In genomic region chr16:67659675-67660563, GRCh38 we compare ENCODE assay signal across 8 cellular contexts. TPM values are rescaled to one million over a fixed set of nuclear protein-coding genes. Genes with fewer than 3 reads are reported as not detected.
DNase-seq lines count a peak whose midpoint lies in the region; ATAC-seq, FAIRE-seq and TF ChIP-seq lines count a peak whose summit lies in the region.

TSS of gene ACD (minus strand) at chr16:67660260. CDS start at chr16:67660220, 40 bp downstream.

- intact Hi-C loops in left ventricle myocardium inferior (cut with micrococcal nuclease): no loop called here

- FAIRE-seq in urothelium cell line (lab: Jason Lieb, UNC): peak; percentile 77

- peak; percentile 100 for DNase-seq in GM13976 (ENCODE audit: low spot score)
- DNase-seq in NCI-H128 (lab: John Stamatoyannopoulos, UW; ENCODE audit: unreplicated experiment): peak; percentile 51
- DNase-seq in T-helper 2 cell: peak; percentile 87 to 92 (median 90)
- DNase-seq in left ventricle myocardium inferior: peak; percentile 89
- DNase-seq in pulmonary artery endothelial cell (ENCODE audit: low read depth, low spot score): no peak
- DNase-seq in urothelium cell line (ENCODE audit: low spot score): peak; percentile 98

- TF ChIP-seq CTCF in GM13976 (IDR thresholded peaks at IDR 0.05; ENCODE audit: borderline replicate concordance, control extremely low read depth, extremely low read depth, insufficient read depth, missing control alignments) (no peak), left ventricle myocardium inferior (IDR thresholded peaks at IDR 0.05; ENCODE audit: borderline replicate concordance) (no peak)

- peaks cover 19% of the 10 kb centered on the region for H3K36me3 ChIP-seq in left ventricle myocardium inferior

- peaks cover 30% of the 10 kb centered on the region for H3K4me1 ChIP-seq in left ventricle myocardium inferior

- H3K27ac ChIP-seq in angular gyrus (ENCODE audit: low read depth, low read length) (peak within 1 kb of the TSS; percentile 98), left ventricle myocardium inferior (replicated peaks) (peak within 1 kb of the TSS; percentile 97)

- H3K27me3 ChIP-seq in left ventricle myocardium inferior (ENCODE audit: low read depth): peaks cover 14% of the 10 kb centered on the region

- in situ Hi-C loops in GM13976 (cut with MboI; ENCODE audit: low sequenced_read_pairs, unreplicated experiment): no loop called here

- H3K9me3 ChIP-seq in left ventricle myocardium inferior (replicated peaks): no peaks in the 10 kb centered on the region

- H3K4me3 ChIP-seq in left ventricle myocardium inferior: peak within 1 kb of the TSS; percentile 89

- ATAC-seq in HG02678 (IDR thresholded peaks at IDR 0.05; ENCODE audit: unreplicated experiment): peak; percentile 57

RNA-seq across cellular contexts. Expression of gene ACD, which starts in this region (rescaled TPM):
- 7.1 TPM for total RNA-seq in left ventricle myocardium inferior
- total RNA-seq in pulmonary artery endothelial cell: 15.3 and 22.5 TPM in 2 replicates
